8 cellular contexts compared by ENCODE assay signal in the genomic region with DNA sequence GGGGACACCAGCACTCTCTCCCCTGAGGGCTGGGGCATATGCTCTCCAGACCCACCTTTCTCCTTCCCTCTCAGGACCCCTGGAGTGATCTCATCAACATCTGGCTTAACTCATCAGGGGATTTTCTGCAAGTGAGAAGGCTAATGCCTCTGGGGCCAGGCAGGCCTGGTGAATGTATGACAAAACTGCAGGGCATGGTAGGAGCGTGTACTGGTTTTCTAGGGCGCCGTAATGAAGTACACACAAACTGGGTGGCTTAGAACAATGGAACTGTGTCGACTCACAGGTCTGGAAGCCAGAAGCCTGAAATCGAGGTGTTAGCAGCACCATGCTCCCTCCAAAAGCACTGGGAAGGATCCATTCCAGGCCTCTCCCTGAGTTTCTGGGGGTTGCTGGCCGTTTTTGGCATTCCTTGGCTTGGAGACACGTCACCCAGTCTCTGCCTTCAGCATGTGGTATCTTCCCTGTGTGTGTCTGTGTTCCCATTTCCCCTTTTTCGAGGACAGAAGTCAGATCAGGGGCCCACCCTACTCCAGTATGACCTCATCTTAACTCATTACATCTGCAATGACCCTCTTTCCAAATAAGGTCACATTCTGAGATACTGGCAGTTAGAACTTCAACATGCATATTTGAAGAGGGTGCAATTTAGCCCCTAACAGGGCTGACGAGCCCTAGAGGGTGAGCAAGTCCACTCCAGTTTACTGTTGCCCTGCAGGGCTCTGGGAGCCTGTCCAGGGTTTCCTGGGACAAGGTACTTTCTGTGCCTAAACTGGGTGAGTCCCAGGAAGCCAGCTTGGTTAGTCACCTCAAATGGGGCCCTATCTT. TPM values are rescaled to one million over a fixed set of nuclear protein-coding genes. Genes with fewer than 3 reads are reported as not detected.
DNase-seq lines count a peak whose midpoint lies in the region; ATAC-seq and TF ChIP-seq lines count a peak whose summit lies in the region.

No MANE protein-coding gene starts in this region.

- no peak for TF ChIP-seq POLR2A in gastrocnemius medialis (IDR thresholded peaks at IDR 0.05)

- H3K27ac ChIP-seq in gastrocnemius medialis (peak overlapping the region; percentile 86 to 89 (median 88)), tibial artery (no peak overlapping the region)

- DNase-seq in HK-2 (ENCODE audit: unreplicated experiment) (peak; percentile 42), SIG-M5 (lab: John Stamatoyannopoulos, UW) (peak; percentile 90), fibroblast of the conjunctiva (ENCODE audit: low read depth) (peak; percentile 26), gastrocnemius medialis (peak; percentile 78 to 88), RKO (ENCODE audit: low spot score) (no peak), tibial artery (no peak)
- no peak for DNase-seq in activated CD4-positive, CD25-positive, alpha-beta regulatory T cell (lab: John Stamatoyannopoulos, UW)

- H3K4me1 ChIP-seq in gastrocnemius medialis, result peaks cover 57 to 73% of the 10 kb centered on the region in 2 donors
- H3K4me1 ChIP-seq in tibial artery, result no peaks in the 10 kb centered on the region

- H3K9me3 ChIP-seq in gastrocnemius medialis (no peaks in the 10 kb centered on the region), tibial artery (no peaks in the 10 kb centered on the region)

- ATAC-seq in gastrocnemius medialis (peak; percentile 67 to 79), GM21737 (IDR thresholded peaks at IDR 0.05; ENCODE audit: unreplicated experiment) (no peak)

- in situ Hi-C loops in gastrocnemius medialis (cut with MboI; ENCODE audit: low sequenced_read_pairs in 4 of 4), result no loop called here

- TF ChIP-seq CTCF in gastrocnemius medialis (IDR thresholded peaks at IDR 0.05 in 4 of 5, conservative IDR thresholded peaks at IDR 0.05 in 1 of 5) (no peak), tibial artery (IDR thresholded peaks at IDR 0.05) (no peak)

- H3K27me3 ChIP-seq in gastrocnemius medialis (no peaks in the 10 kb centered on the region), tibial artery (no peaks in the 10 kb centered on the region)

- H3K4me3 ChIP-seq in gastrocnemius medialis (no peak overlapping the region), tibial artery (no peak overlapping the region)

- intact Hi-C loops in gastrocnemius medialis (cut with DNase I; ENCODE audit: low total_unique reads) (loop anchor here (5.0 kb wide), 3 partner anchors 115 to 145 kb away; no protein-coding TSS in a partner anchor), tibial artery (cut with DNase I; ENCODE audit: low total_unique reads) (no loop called here)

- H3K36me3 ChIP-seq in gastrocnemius medialis (no peaks in the 10 kb centered on the region), tibial artery (no peaks in the 10 kb centered on the region)

RNA-seq across cellular contexts. Expression of a gene that starts 45.5 kb away (rescaled TPM):
- total RNA-seq in gastrocnemius medialis, result 100 to 1,000 TPM in 3 of 4 donors, 10 to 100 TPM in 1; 93.9 to 211 (median 133) TPM

Comparison
In these comparisons a context has a peak if more than half of its experiments do, and no peak if none do; other contexts are left out.
1. DNase-seq: peak in HK-2 (single experiment), SIG-M5 (single experiment), fibroblast of the conjunctiva (single experiment) and gastrocnemius medialis (2 of 2); none in RKO (single experiment), tibial artery (0 of 2) and activated CD4-positive, CD25-positive, alpha-beta regulatory T cell (0 of 4).
2. H3K27ac ChIP-seq: peak in gastrocnemius medialis (4 of 4); none in tibial artery (0 of 2).